In the genomic region with DNA sequence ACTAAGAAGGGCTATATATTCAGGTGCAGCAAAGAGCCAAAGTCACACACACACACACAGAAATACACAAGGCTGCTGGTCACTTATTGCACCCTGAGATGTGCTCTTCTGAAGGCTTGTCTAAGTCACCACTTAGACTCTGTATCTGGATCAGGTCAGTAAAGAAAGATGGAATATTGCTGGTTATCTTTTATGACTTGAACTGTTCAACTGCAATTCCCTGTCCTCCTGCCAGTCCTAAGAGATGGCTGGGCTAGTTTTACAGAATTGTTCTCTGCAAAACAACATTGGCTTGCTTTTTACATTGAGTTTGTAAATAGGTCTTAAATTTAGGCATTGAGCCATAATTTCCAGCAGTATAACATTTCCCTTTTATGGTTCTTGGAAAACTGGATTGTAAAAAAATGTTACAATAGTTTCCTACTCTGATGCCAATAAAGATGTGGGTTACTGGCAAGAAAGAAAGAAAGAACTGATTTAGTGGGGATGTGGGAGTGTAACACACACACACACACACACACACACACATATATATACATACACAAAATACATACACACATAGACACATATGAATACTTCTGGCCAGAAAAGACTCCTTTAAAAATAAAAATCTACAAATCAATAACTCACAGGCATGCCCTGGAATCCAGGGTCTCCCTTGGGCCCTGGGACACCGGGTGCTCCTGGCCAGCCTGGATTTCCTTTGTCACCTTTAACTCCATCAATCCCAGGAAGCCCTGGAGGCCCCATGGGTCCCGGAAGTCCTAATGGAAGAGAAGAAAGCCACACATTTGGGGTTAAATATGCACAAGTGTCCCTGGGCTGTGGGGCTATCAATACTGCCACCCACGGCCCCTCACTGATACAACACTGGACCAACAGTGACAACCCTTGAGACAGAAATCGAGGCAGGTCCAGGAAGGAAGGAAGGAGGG, we compare ENCODE assay signal across 20 cellular contexts.
"Had no signal": no experiment of that assay in that cellular context is flagged by ENCODE, and none has a peak within 500 bp of the region (broad histone marks: within the 10 kb centered on the region; RNA-seq: fewer than 3 reads in every experiment).

No MANE protein-coding gene starts in this region.

- H3K27ac ChIP-seq: pancreas, WERI-Rb-1 had no signal

- DNase-seq: activated CD4-positive, alpha-beta T cell treated with anti-CD3 and anti-CD28 coated beads for 36 hours; activated CD8-positive, alpha-beta memory T cell treated with anti-CD3 and anti-CD28 coated beads, Interleukin-2, amount 50 U/mL, for 4 hours; activated CD8-positive, alpha-beta T cell treated with anti-CD3 and anti-CD28 coated beads for 36 hours; activated naive CD4-positive, alpha-beta T cell; central memory CD4-positive, alpha-beta T cell; effector memory CD8-positive, alpha-beta T cell; erythroblast; foreskin melanocyte; heart left ventricle; left ventricle myocardium inferior; mesendoderm; pancreas; stimulated activated CD4-positive, alpha-beta T cell treated with anti-CD3 and anti-CD28 coated beads, Interleukin-15, amount 100 ng/mL, for 24 hours; stimulated activated CD4-positive, alpha-beta T cell treated with anti-CD3 and anti-CD28 coated beads, Interleukin-4, amount 100 ng/mL, for 24 hours; stimulated activated naive CD8-positive, alpha-beta T cell treated with anti-CD3 and anti-CD28 coated beads, Interleukin-15, amount 100 ng/mL, for 72 hours; T1000; WERI-Rb-1 had no signal

- H3K4me3 Mint-ChIP-seq: activated CD4-positive, alpha-beta T cell treated with anti-CD3 and anti-CD28 coated beads for 36 hours; activated CD8-positive, alpha-beta T cell treated with anti-CD3 and anti-CD28 coated beads for 36 hours; activated T-helper 1 cell treated with anti-CD3 and anti-CD28 coated beads, Interleukin-12 subunit alpha, Interleukin-12 subunit beta, Interleukin-2, Interleukin-4 antibody, amounts not matched to agents 30 ng/mL and 10 ng/mL and 1 ng/mL, durations not matched to agents 14 hours and 24 hours and 36 hours; effector memory CD8-positive, alpha-beta T cell; neural crest cell; stimulated activated naive CD8-positive, alpha-beta T cell treated with anti-CD3 and anti-CD28 coated beads, Interleukin-15, amount 100 ng/mL, for 72 hours had no signal

- H3K4me1 Mint-ChIP-seq: activated CD4-positive, alpha-beta T cell treated with anti-CD3 and anti-CD28 coated beads for 36 hours; stimulated activated naive CD8-positive, alpha-beta T cell treated with anti-CD3 and anti-CD28 coated beads, Interleukin-15, amount 100 ng/mL, for 72 hours had no signal

- H3K27me3 ChIP-seq: heart left ventricle, pancreas, tibial nerve had no signal

- H3K9me3 ChIP-seq: pancreas had no signal

- ATAC-seq: activated CD4-positive, alpha-beta T cell treated with anti-CD3 and anti-CD28 coated beads for 36 hours; activated CD8-positive, alpha-beta T cell treated with anti-CD3 and anti-CD28 coated beads for 36 hours; effector memory CD8-positive, alpha-beta T cell; heart left ventricle; pancreas; stimulated activated naive CD8-positive, alpha-beta T cell treated with anti-CD3 and anti-CD28 coated beads, Interleukin-15, amount 100 ng/mL, for 72 hours had no signal

- H3K27ac Mint-ChIP-seq: activated CD4-positive, alpha-beta T cell treated with anti-CD3 and anti-CD28 coated beads for 36 hours; activated CD8-positive, alpha-beta T cell treated with anti-CD3 and anti-CD28 coated beads for 36 hours; activated T-helper 1 cell treated with anti-CD3 and anti-CD28 coated beads, Interleukin-12 subunit alpha, Interleukin-12 subunit beta, Interleukin-2, Interleukin-4 antibody, amounts not matched to agents 30 ng/mL and 10 ng/mL and 1 ng/mL, durations not matched to agents 14 hours and 24 hours and 36 hours; effector memory CD8-positive, alpha-beta T cell; stimulated activated naive CD8-positive, alpha-beta T cell treated with anti-CD3 and anti-CD28 coated beads, Interleukin-15, amount 100 ng/mL, for 72 hours had no signal

- H3K4me3 ChIP-seq: heart left ventricle, left ventricle myocardium inferior, pancreas, tibial nerve had no signal

- H3K4me1 ChIP-seq: pancreas had no signal
